Comparison of ENCODE assay signal across 34 cellular contexts in genomic region chr6:75975904-75976303, GRCh38.
"Had no signal": no experiment of that assay in that cellular context is flagged by ENCODE, and none has a peak within 500 bp of the region (broad histone marks: within the 10 kb centered on the region; RNA-seq: fewer than 3 reads in every experiment).

No MANE protein-coding gene starts in this region.

- H3K9me3 ChIP-seq: MG63 had no signal

- H3K27me3 ChIP-seq: MG63 had no signal

- H3K36me3 ChIP-seq: MG63 had no signal

- DNase-seq: Karpas-422, Kasumi-1, MG63, MM.1S, MV-4-11, NCI-H1092, NCI-H1092 treated with DMSO at 0.1 percent for 48 hours, NCI-H1105, NCI-H1105 treated with DMSO at 0.1 percent for 48 hours, NCI-H1417, NCI-H1417 treated with DMSO at 0.1 percent for 48 hours, NCI-H1436, NCI-H1436 treated with DMSO at 0.1 percent for 48 hours, NCI-H146, NCI-H1694, NCI-H1694 treated with DMSO at 0.1 percent for 48 hours, NCI-H187, NCI-H187 treated with DMSO at 0.1 percent for 48 hours, NCI-H1930, NCI-H2029, NCI-H2029 treated with DMSO at 0.1 percent for 48 hours, NCI-H2081, NCI-H2081 treated with DMSO at 0.1 percent for 48 hours, NCI-H2107, NCI-H2171, NCI-H2171 treated with DMSO at 0.1 percent for 48 hours, NCI-H2227 treated with DMSO at 0.1 percent for 48 hours, NCI-H226, NCI-H345, NCI-H446, NCI-H446 treated with DMSO at 0.1 percent for 48 hours, NCI-H510A, NCI-H510A treated with DMSO at 0.1 percent for 48 hours, NCI-H524 had no signal

- H3K4me3 ChIP-seq: MG63 had no signal
